1 cellular context compared by ENCODE assay signal in the genomic region with DNA sequence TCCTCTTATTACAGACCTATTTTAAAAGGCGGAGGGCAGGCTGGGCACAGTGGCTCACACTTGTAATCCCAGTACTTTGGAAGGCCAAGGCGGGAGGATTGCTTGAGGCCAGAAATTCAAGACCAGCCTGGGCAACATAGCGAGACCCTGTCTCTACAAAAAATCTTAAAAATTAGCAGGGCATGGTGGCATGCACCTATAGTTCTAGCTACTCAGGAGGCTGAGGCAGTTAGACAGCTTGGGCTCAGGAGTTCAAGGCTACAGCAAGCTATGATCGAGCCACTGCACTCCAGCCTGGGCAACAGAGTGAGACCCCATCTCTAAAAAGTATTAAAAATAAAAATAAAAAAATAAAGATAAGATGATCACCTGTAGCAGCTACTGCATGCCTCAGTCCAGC. TPM values are rescaled to one million over a fixed set of nuclear protein-coding genes. Genes with fewer than 3 reads are reported as not detected.
"Had no signal": no experiment of that assay in that cellular context is flagged by ENCODE, and none has a peak within 500 bp of the region (broad histone marks: within the 10 kb centered on the region; RNA-seq: fewer than 3 reads in every experiment).

No MANE protein-coding gene starts in this region.

RNA-seq across cellular contexts. Expression of gene TPH1, which starts 45.9 kb away (rescaled TPM):
- total RNA-seq: LHCN-M2 had no signal
